Comparison of ENCODE assay signal across 9 cellular contexts in genomic region chr14:75301666-75302325, GRCh38. TPM values are rescaled to one million over a fixed set of nuclear protein-coding genes. Genes with fewer than 3 reads are reported as not detected.
DNase-seq lines count a peak whose midpoint lies in the region; ATAC-seq and TF ChIP-seq lines count a peak whose summit lies in the region.
"Had no signal": no experiment of that assay in that cellular context is flagged by ENCODE, and none has a peak within 500 bp of the region (broad histone marks: within the 10 kb centered on the region; RNA-seq: fewer than 3 reads in every experiment).

No MANE protein-coding gene starts in this region.

- peak; percentile 38 for DNase-seq in stimulated activated CD4-positive, alpha-beta T cell treated with anti-CD3 and anti-CD28 coated beads, Interleukin-4, amount 100 ng/mL, for 1 hour
- DNase-seq in stimulated activated CD4-positive, alpha-beta T cell treated with anti-CD3 and anti-CD28 coated beads, Interleukin-2, amount 100 ng/mL, for 48 hours, result no peak
- DNase-seq in activated T-helper 2 cell treated with anti-CD3 and anti-CD28 coated beads, Interferon-gamma antibody, Interleukin-2, Interleukin-4, amounts not matched to agents 10 μg/mL and 5 μg/mL and 100 μg/mL, durations not matched to agents 14 hours and 24 hours and 36 hours (ENCODE audit: low spot score), result no peak
- DNase-seq in left lung (peak in 1 of 2 donors; percentile 54), RKO (ENCODE audit: low spot score) (no peak), NCI-H187 treated with DMSO at 0.1 percent for 48 hours (lab: John Stamatoyannopoulos, UW) (no peak), NCI-H146 treated with DMSO at 0.1 percent for 48 hours (lab: John Stamatoyannopoulos, UW; ENCODE audit: unreplicated experiment) (no peak)
- DNase-seq: T-helper 9 cell had no signal

- no peaks in the 10 kb centered on the region for H3K36me3 Mint-ChIP-seq in activated T-helper 2 cell treated with anti-CD3 and anti-CD28 coated beads, Interferon-gamma antibody, Interleukin-2, Interleukin-4, amounts not matched to agents 10 μg/mL and 5 μg/mL and 100 μg/mL, durations not matched to agents 14 hours and 24 hours and 36 hours (ENCODE audit: low read depth)

- intact Hi-C loops in activated T-helper 2 cell treated with anti-CD3 and anti-CD28 coated beads, Interferon-gamma antibody, Interleukin-2, Interleukin-4, amounts not matched to agents 10 μg/mL and 5 μg/mL and 100 μg/mL, durations not matched to agents 14 hours and 24 hours and 36 hours (cut with micrococcal nuclease), result loop anchor here (10.0 kb wide), 1 partner anchor 357 kb away; no protein-coding TSS in a partner anchor
- intact Hi-C loops in left lung (cut with DNase I), result loop anchor here in 1 of 2 donors (5.0 kb wide), 1 partner anchor 169 kb away; no protein-coding TSS in a partner anchor

- peak; percentile 12 for ATAC-seq in left lung
- ATAC-seq in GM19452 (IDR thresholded peaks at IDR 0.05; ENCODE audit: unreplicated experiment), result no peak

- no peak overlapping the region for H3K4me3 Mint-ChIP-seq in activated T-helper 2 cell treated with anti-CD3 and anti-CD28 coated beads, Interferon-gamma antibody, Interleukin-2, Interleukin-4, amounts not matched to agents 10 μg/mL and 5 μg/mL and 100 μg/mL, durations not matched to agents 14 hours and 24 hours and 36 hours (ENCODE audit: low read depth)

- H3K4me3 ChIP-seq in left lung, result no peak overlapping the region

- H3K9me3 Mint-ChIP-seq in activated T-helper 2 cell treated with anti-CD3 and anti-CD28 coated beads, Interferon-gamma antibody, Interleukin-2, Interleukin-4, amounts not matched to agents 10 μg/mL and 5 μg/mL and 100 μg/mL, durations not matched to agents 14 hours and 24 hours and 36 hours, result no peaks in the 10 kb centered on the region

- TF ChIP-seq CTCF in left lung (IDR thresholded peaks at IDR 0.05), result no peak

- H3K4me1 ChIP-seq in left lung, result peaks cover 7 to 71% of the 10 kb centered on the region in 2 donors

- peak overlapping the region in 1 of 2 donors; percentile 95 for H3K27ac ChIP-seq in left lung

- no peaks in the 10 kb centered on the region for H3K27me3 Mint-ChIP-seq in activated T-helper 2 cell treated with anti-CD3 and anti-CD28 coated beads, Interferon-gamma antibody, Interleukin-2, Interleukin-4, amounts not matched to agents 10 μg/mL and 5 μg/mL and 100 μg/mL, durations not matched to agents 14 hours and 24 hours and 36 hours (ENCODE audit: low read depth)

- no peaks in the 10 kb centered on the region for H3K9me3 ChIP-seq in left lung

- H3K36me3 ChIP-seq in left lung, result no peaks in the 10 kb centered on the region

- no peaks in the 10 kb centered on the region for H3K27me3 ChIP-seq in left lung

- peaks cover 26% of the 10 kb centered on the region for H3K4me1 Mint-ChIP-seq in activated T-helper 2 cell treated with anti-CD3 and anti-CD28 coated beads, Interferon-gamma antibody, Interleukin-2, Interleukin-4, amounts not matched to agents 10 μg/mL and 5 μg/mL and 100 μg/mL, durations not matched to agents 14 hours and 24 hours and 36 hours (ENCODE audit: low read depth)

- H3K27ac Mint-ChIP-seq in activated T-helper 2 cell treated with anti-CD3 and anti-CD28 coated beads, Interferon-gamma antibody, Interleukin-2, Interleukin-4, amounts not matched to agents 10 μg/mL and 5 μg/mL and 100 μg/mL, durations not matched to agents 14 hours and 24 hours and 36 hours, result peak overlapping the region; percentile 72

RNA-seq across cellular contexts. Expression of gene FOS, which starts 23.2 kb away (rescaled TPM):
- total RNA-seq in activated T-helper 2 cell treated with anti-CD3 and anti-CD28 coated beads, Interferon-gamma antibody, Interleukin-2, Interleukin-4, amounts not matched to agents 10 μg/mL and 5 μg/mL and 100 μg/mL, durations not matched to agents 14 hours and 24 hours and 36 hours, result 24.7 and 27.8 TPM in 2 replicates
- 100 to 1,000 TPM in 1 of 2 donors, 10 to 100 TPM in 1; 92.2 to 264 TPM for total RNA-seq in left lung
